8 cellular contexts compared by ENCODE assay signal in the genomic region with DNA sequence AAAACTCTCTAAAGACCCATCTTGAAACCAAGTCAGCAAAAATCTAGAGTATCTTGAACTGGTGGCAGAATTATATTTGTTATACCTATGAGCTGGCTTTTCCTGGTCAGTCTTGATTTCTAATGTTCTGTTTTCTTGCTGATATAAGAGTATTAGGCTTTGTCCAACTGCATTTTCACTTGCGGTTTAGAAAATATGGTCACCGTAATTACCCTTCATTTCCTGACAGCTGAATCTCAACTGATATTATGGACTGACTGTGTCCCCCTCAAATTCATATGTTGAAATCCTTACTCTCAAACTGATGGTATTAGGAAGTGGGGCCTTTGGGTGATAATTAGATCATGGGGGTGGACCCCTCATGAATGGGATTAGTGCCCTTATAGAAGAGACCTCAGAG.
DNase-seq lines count a peak whose midpoint lies in the region; ATAC-seq and TF ChIP-seq lines count a peak whose summit lies in the region.

No MANE protein-coding gene starts in this region.

- peak overlapping the region; percentile 16; the same call in 1 of the 2 replicates for H2BK120ac ChIP-seq in IMR-90 (ENCODE audit: low read depth, low read length)

- no peak overlapping the region for H3K14ac ChIP-seq in IMR-90 (replicated peaks; ENCODE audit: low read depth, low read length)

- peak overlapping the region; percentile 75 for H3K27ac ChIP-seq in DOHH2 (ENCODE audit: low read depth, low read length)
- H3K27ac ChIP-seq in IMR-90 (ENCODE audit: insufficient read depth, low read length): peak overlapping the region; percentile 32; the same call in 1 of the 2 replicates
- no peak overlapping the region for H3K27ac ChIP-seq in parathyroid adenoma

- H3K79me2 ChIP-seq in DOHH2 (ENCODE audit: control insufficient read depth, low read length) (peaks cover 5% of the 10 kb centered on the region), parathyroid adenoma (no peaks in the 10 kb centered on the region)

- no TSS peak for BruUV-seq in IMR-90 (replicated peaks; lab: Mats Ljungman, UMichigan)

- peak overlapping the region in 1 of 2 experiments; percentile 43; a peak in 1 of 4 replicates for H4K8ac ChIP-seq in IMR-90 (ENCODE audit: low read depth in 2 of 2, low read length in 2 of 2)

- no peak overlapping the region; the same call in 1 of the 2 replicates for H3K4ac ChIP-seq in IMR-90 (ENCODE audit: low read depth, low read length)

- TF ChIP-seq POLR2A in IMR-90 (IDR thresholded peaks at IDR 0.05; ENCODE audit: low read depth, low read length): no peak

- H3K4me1 ChIP-seq in DOHH2 (ENCODE audit: control insufficient read depth, low read length) (peaks cover 40% of the 10 kb centered on the region), IMR-90 (ENCODE audit: control insufficient read depth, insufficient read depth, low read length) (no peaks in the 10 kb centered on the region), parathyroid adenoma (peaks cover 3% of the 10 kb centered on the region)

- POLR2A ChIA-PET in IMR-90 (lab: Charles Lee; ENCODE audit: unreplicated experiment): interaction anchor here (1.5 kb wide), 1 partner anchor 150 kb away, joined by 7 read pairs; no protein-coding TSS in a partner anchor

- no peaks in the 10 kb centered on the region for H3K9me1 ChIP-seq in IMR-90 (ENCODE audit: insufficient read depth, low read length)

- peak overlapping the region; percentile 96 for H3K4me2 ChIP-seq in DOHH2 (ENCODE audit: low read length)
- no peak overlapping the region for H3K4me2 ChIP-seq in IMR-90 (ENCODE audit: low read depth, low read length)
- H3K4me2 ChIP-seq in parathyroid adenoma (ENCODE audit: low read length): no peak overlapping the region

- no peak overlapping the region for H2BK20ac ChIP-seq in IMR-90 (ENCODE audit: low read depth, low read length)

- H3K4me3 ChIP-seq in DOHH2 (ENCODE audit: low read length) (peak overlapping the region; percentile 84), IMR-90 (ENCODE audit: insufficient read depth, low read depth, low read length) (no peak overlapping the region), parathyroid adenoma (ENCODE audit: low read depth, low read length) (no peak overlapping the region)

- H3K9me3 ChIP-seq in DOHH2 (ENCODE audit: control insufficient read depth, insufficient read depth, low read length) (no peaks in the 10 kb centered on the region), IMR-90 (ENCODE audit: control insufficient read depth, insufficient read depth, low read length) (no peaks in the 10 kb centered on the region), parathyroid adenoma (ENCODE audit: control insufficient read depth, low read length) (no peaks in the 10 kb centered on the region)

- no peak overlapping the region for H2BK5ac ChIP-seq in IMR-90 (ENCODE audit: low read depth, low read length, poor library complexity, severe bottlenecking)

- H3K9me3 Mint-ChIP-seq in central memory CD8-positive, alpha-beta T cell: no peaks in the 10 kb centered on the region

- intact Hi-C loops in IMR-90 (cut with micrococcal nuclease): loop anchor here (1.0 kb wide), 2 partner anchors 145 to 403 kb away; no protein-coding TSS in a partner anchor

- H3K9ac ChIP-seq in IMR-90 (ENCODE audit: low read depth, low read length): peak overlapping the region; percentile 4; the same call in 1 of the 2 replicates
- H3K9ac ChIP-seq in parathyroid adenoma: no peak overlapping the region

- H2AFZ ChIP-seq in IMR-90 (replicated peaks; ENCODE audit: low read length, poor library complexity): peak overlapping the region; percentile 91
- peak overlapping the region; percentile 73 for H2AFZ ChIP-seq in parathyroid adenoma

- peaks cover 7% of the 10 kb centered on the region for H3K4me1 Mint-ChIP-seq in central memory CD8-positive, alpha-beta T cell

- dilution Hi-C loops in IMR-90 (cut with HindIII; ENCODE audit: low sequenced_read_pairs, unreplicated experiment): no loop called here

- WGBS in IMR-90 (ENCODE audit: extremely low coverage in 2 of 2, insufficient read length in 1 of 2), 2 experiments: no CpG with 5 or more reads among the region's 2 CpGs

- no peaks in the 10 kb centered on the region for H3K36me3 Mint-ChIP-seq in central memory CD8-positive, alpha-beta T cell (ENCODE audit: insufficient read depth)

- ATAC-seq in IMR-90 (ENCODE audit: low read depth) (no peak), GM18520 (IDR thresholded peaks at IDR 0.05; ENCODE audit: unreplicated experiment) (no peak)
- no peak for ATAC-seq in central memory CD8-positive, alpha-beta T cell (replicated peaks; ENCODE audit: extremely low read depth, poor library complexity, severe bottlenecking)

- H4K5ac ChIP-seq in IMR-90 (ENCODE audit: low read depth, low read length): no peak overlapping the region; the same call in 1 of the 2 replicates

- no peak for DNase-seq in IMR-90
- no peak for DNase-seq in central memory CD8-positive, alpha-beta T cell (ENCODE audit: low spot score in 2 of 2)
- DNase-seq in stimulated activated naive CD4-positive, alpha-beta T cell (lab: John Stamatoyannopoulos, UW): no peak
- no peak for DNase-seq in A172 (ENCODE audit: low spot score)
- no peak for DNase-seq in NCI-H2171 treated with DMSO at 0.1 percent for 48 hours (lab: John Stamatoyannopoulos, UW)

- no peak overlapping the region for H3K4me3 Mint-ChIP-seq in central memory CD8-positive, alpha-beta T cell

- H3K27me3 ChIP-seq in DOHH2 (ENCODE audit: control insufficient read depth, low read length) (no peaks in the 10 kb centered on the region), IMR-90 (ENCODE audit: control insufficient read depth, insufficient read depth, low read length) (no peaks in the 10 kb centered on the region), parathyroid adenoma (ENCODE audit: control insufficient read depth, insufficient read depth, low read length) (no peaks in the 10 kb centered on the region)

- TF ChIP-seq RAD21 in IMR-90 (IDR thresholded peaks at IDR 0.05; ENCODE audit: low read length): no peak

- H3K9me2 ChIP-seq in DOHH2 (replicated peaks; ENCODE audit: control insufficient read depth, low read length): no peaks in the 10 kb centered on the region

- H3K27ac Mint-ChIP-seq in central memory CD8-positive, alpha-beta T cell (ENCODE audit: low read depth): peak overlapping the region; percentile 56

- H4K91ac ChIP-seq in IMR-90 (ENCODE audit: insufficient read depth, low read depth, low read length): no peak overlapping the region

- H3K36me3 ChIP-seq in DOHH2 (ENCODE audit: control insufficient read depth, low read length): peaks cover 7% of the 10 kb centered on the region; the same call in 1 of the 2 replicates
- H3K36me3 ChIP-seq in IMR-90 (ENCODE audit: control insufficient read depth, insufficient read depth, low read length): no peaks in the 10 kb centered on the region
- H3K36me3 ChIP-seq in parathyroid adenoma (ENCODE audit: control insufficient read depth, insufficient read depth, low read length): no peaks in the 10 kb centered on the region

- H3K18ac ChIP-seq in IMR-90 (ENCODE audit: low read depth, low read length): no peak overlapping the region; the same call in 1 of the 2 replicates

- no peak overlapping the region; the same call in 2 of the 3 replicates for H2BK15ac ChIP-seq in IMR-90 (ENCODE audit: low read depth, low read length)

- no peak overlapping the region for H3K56ac ChIP-seq in IMR-90 (ENCODE audit: extremely low read depth, insufficient read depth, low read length)

- no peaks in the 10 kb centered on the region for H3K27me3 Mint-ChIP-seq in central memory CD8-positive, alpha-beta T cell

- no peak overlapping the region for H3K23ac ChIP-seq in IMR-90 (ENCODE audit: low read depth, low read length)

- no peak overlapping the region for H2AK5ac ChIP-seq in IMR-90 (ENCODE audit: low read depth, low read length)

- peaks cover 3% of the 10 kb centered on the region for H3F3A ChIP-seq in DOHH2 (ENCODE audit: control insufficient read depth, insufficient read depth)

- in situ Hi-C loops in IMR-90 (cut with MboI; ENCODE audit: low sequenced_read_pairs): no loop called here

- TF ChIP-seq CTCF in DOHH2 (IDR thresholded peaks at IDR 0.05; ENCODE audit: low read depth, low read length, poor library complexity, severe bottlenecking) (no peak), IMR-90 (conservative IDR thresholded peaks at IDR 0.05; ENCODE audit: low read depth, low read length) (no peak), parathyroid adenoma (IDR thresholded peaks at IDR 0.05) (no peak)

- H3K79me1 ChIP-seq in IMR-90 (ENCODE audit: low read depth in 1 of 2, low read length in 2 of 2): no peaks in the 10 kb centered on the region

- CTCF ChIA-PET in IMR-90 (lab: Yijun Ruan, JAX): interaction anchor here (0.5 to 2.6 kb wide), 16 partner anchors 11 to 549 kb away, joined by 3 to 25 read pairs (median 4); no protein-coding TSS in a partner anchor

- no peak overlapping the region for H2AK9ac ChIP-seq in IMR-90 (replicated peaks; ENCODE audit: low read depth, low read length, poor library complexity)

- H4K20me1 ChIP-seq in DOHH2 (ENCODE audit: control insufficient read depth, insufficient read depth, low read depth, low read length) (no peaks in the 10 kb centered on the region), IMR-90 (ENCODE audit: insufficient read depth, low read length) (no peaks in the 10 kb centered on the region)

TF ChIP-seq in IMR-90, 13 proteins besides CTCF, POLR2A, EP300 and RAD21 (continues in another document):
- no peak for TF ChIP-seq FOS (IDR thresholded peaks at IDR 0.05; ENCODE audit: low read depth, low read length)
- TF ChIP-seq SMC3 (IDR thresholded peaks at IDR 0.05; ENCODE audit: low read depth, low read length): no peak
- TF ChIP-seq BHLHE40 (IDR thresholded peaks at IDR 0.05; ENCODE audit: low read depth, low read length): no peak
- no peak for TF ChIP-seq NFE2L2 (IDR thresholded peaks at IDR 0.05; ENCODE audit: low read depth, low read length)
- TF ChIP-seq, protein P1, sequence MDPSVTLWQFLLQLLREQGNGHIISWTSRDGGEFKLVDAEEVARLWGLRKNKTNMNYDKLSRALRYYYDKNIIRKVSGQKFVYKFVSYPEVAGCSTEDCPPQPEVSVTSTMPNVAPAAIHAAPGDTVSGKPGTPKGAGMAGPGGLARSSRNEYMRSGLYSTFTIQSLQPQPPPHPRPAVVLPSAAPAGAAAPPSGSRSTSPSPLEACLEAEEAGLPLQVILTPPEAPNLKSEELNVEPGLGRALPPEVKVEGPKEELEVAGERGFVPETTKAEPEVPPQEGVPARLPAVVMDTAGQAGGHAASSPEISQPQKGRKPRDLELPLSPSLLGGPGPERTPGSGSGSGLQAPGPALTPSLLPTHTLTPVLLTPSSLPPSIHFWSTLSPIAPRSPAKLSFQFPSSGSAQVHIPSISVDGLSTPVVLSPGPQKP (IDR thresholded peaks at IDR 0.05; ENCODE audit: borderline replicate concordance, low read depth, low read length): no peak
- TF ChIP-seq CEBPB (IDR thresholded peaks at IDR 0.05; ENCODE audit: low read depth, low read length): no peak
- TF ChIP-seq MAZ (IDR thresholded peaks at IDR 0.05; ENCODE audit: borderline replicate concordance, low read depth, low read length): no peak
